Comparison of ENCODE assay signal across 8 cellular contexts in genomic region chr20:1336699-1337387, GRCh38. TPM values are rescaled to one million over a fixed set of nuclear protein-coding genes. Genes with fewer than 3 reads are reported as not detected.
DNase-seq lines count a peak whose midpoint lies in the region; ATAC-seq and TF ChIP-seq lines count a peak whose summit lies in the region.

No MANE protein-coding gene starts in this region.

- H3K36me3 ChIP-seq in HEK293 (ENCODE audit: control insufficient read depth in 2 of 2, insufficient read depth in 1 of 2, low read length in 2 of 2) = peaks cover 7 to 11% of the 10 kb centered on the region in 2 experiments; a peak in 2 of 3 replicates

- no peak for TF ChIP-seq CTCF in HEK293 (tag by site-specific recombination; IDR thresholded peaks at IDR 0.05)

- CTCF ChIA-PET in HEK293 (lab: Yijun Ruan, JAX) = interaction anchor here (0.6 kb wide), 2 partner anchors 8 to 129 kb away, joined by 3 to 4 read pairs; no protein-coding TSS in a partner anchor

- no peak overlapping the region for H3K27ac ChIP-seq in HEK293 (ENCODE audit: extremely low read depth, low read depth, low read length)

- H3K4me1 Mint-ChIP-seq in activated naive CD8-positive, alpha-beta T cell (ENCODE audit: low read depth) = peaks cover 25% of the 10 kb centered on the region

- no peak overlapping the region for H3K4me3 ChIP-seq in HEK293 (ENCODE audit: low read depth, low read length)

- peak overlapping the region; percentile 22 for H3K4me3 Mint-ChIP-seq in activated naive CD8-positive, alpha-beta T cell

- H3K27me3 Mint-ChIP-seq in activated naive CD8-positive, alpha-beta T cell = no peaks in the 10 kb centered on the region

- POLR2A ChIA-PET in HEK293 (lab: Yijun Ruan, JAX) = interaction anchor here (1.2 kb wide), 1 partner anchor 56 kb away, joined by 4 read pairs; the partner anchor contains the start of gene FKBP1A

- no peaks in the 10 kb centered on the region for H3K9me3 Mint-ChIP-seq in activated naive CD8-positive, alpha-beta T cell (ENCODE audit: low read depth)

- H3K27ac Mint-ChIP-seq in activated naive CD8-positive, alpha-beta T cell = peak overlapping the region; percentile 78

- H3K9me3 ChIP-seq in HEK293 (ENCODE audit: control insufficient read depth, insufficient read depth, low read depth, low read length) = no peaks in the 10 kb centered on the region

- H3K4me1 ChIP-seq in HEK293 (ENCODE audit: control insufficient read depth, insufficient read depth, low read length) = no peaks in the 10 kb centered on the region

- intact Hi-C loops in left ventricle myocardium superior (cut with micrococcal nuclease) = no loop called here

- ATAC-seq in left ventricle myocardium superior (peak; percentile 95), HG02571 (IDR thresholded peaks at IDR 0.05; ENCODE audit: unreplicated experiment) (no peak), HG03097 (IDR thresholded peaks at IDR 0.05; ENCODE audit: low FRiP score, unreplicated experiment) (no peak), GM18520 (IDR thresholded peaks at IDR 0.05; ENCODE audit: unreplicated experiment) (no peak)

- peak; percentile 88 for DNase-seq in left ventricle myocardium superior
- peak; percentile 23 for DNase-seq in stimulated activated CD8-positive, alpha-beta memory T cell treated with anti-CD3 and anti-CD28 coated beads, Interleukin-4, amount 100 ng/mL, for 48 hours
- no peak for DNase-seq in NCI-H1694 (lab: John Stamatoyannopoulos, UW)

- no peaks in the 10 kb centered on the region for H3K36me3 Mint-ChIP-seq in activated naive CD8-positive, alpha-beta T cell

TF ChIP-seq in HEK293, 187 proteins besides CTCF, POLR2A, EP300 and RAD21:
- TF ChIP-seq ZNF600 (tag by site-specific recombination; IDR thresholded peaks at IDR 0.05) (peak; percentile 99), ZNF623 (tag by site-specific recombination; IDR thresholded peaks at IDR 0.05) (no peak)

RNA-seq across cellular contexts. Expression of gene SDCBP2, which starts 7.9 kb away (rescaled TPM):
- 1.5 TPM for total RNA-seq in left ventricle myocardium superior

RNA-seq across cellular contexts. Expression of gene FKBP1A, which starts 56.0 kb away (rescaled TPM):
- total RNA-seq in left ventricle myocardium superior = 135 TPM
